28 cellular contexts compared by ENCODE assay signal in the genomic region with DNA sequence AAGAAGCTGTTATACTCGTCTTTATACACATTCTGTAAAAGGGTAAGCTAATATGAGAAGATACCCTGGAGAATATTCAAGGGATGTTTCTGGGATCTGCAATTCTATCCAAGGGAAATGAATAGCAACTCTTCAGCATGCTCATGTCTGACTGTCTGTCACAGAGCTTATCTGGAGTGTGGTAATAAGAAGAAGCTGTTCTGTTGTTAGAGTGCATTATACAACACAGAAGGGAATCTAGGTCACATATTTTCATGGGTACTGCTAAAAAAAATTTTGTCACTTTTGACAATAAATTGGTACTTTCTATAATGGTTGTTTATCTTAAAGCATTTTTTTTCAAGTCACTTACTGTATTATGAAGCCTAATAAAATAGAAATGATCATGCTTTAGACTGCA.
A peak's percentile ranks its signal among the peaks of the same experiment; 100 is the strongest.
DNase-seq lines count a peak whose midpoint lies in the region; ATAC-seq, FAIRE-seq and TF ChIP-seq lines count a peak whose summit lies in the region.
"Had no signal": no experiment of that assay in that cellular context is flagged by ENCODE, and none has a peak within 500 bp of the region (broad histone marks: within the 10 kb centered on the region; RNA-seq: fewer than 3 reads in every experiment).

No MANE protein-coding gene starts in this region.

- no peaks in the 10 kb centered on the region for H3K27me3 ChIP-seq in K562 (ENCODE audit: control insufficient read depth in 2 of 2, insufficient read depth in 2 of 2, low read length in 2 of 2)
- H3K27me3 ChIP-seq in gastrocnemius medialis = no peaks in the 10 kb centered on the region
- no peaks in the 10 kb centered on the region for H3K27me3 ChIP-seq in stomach

- H3K9me3 Mint-ChIP-seq in immature natural killer cell = no peaks in the 10 kb centered on the region

- DNase-seq in Right ventricle myocardium inferior (ENCODE audit: missing footprints) = no peak
- DNase-seq in cardiac septum (ENCODE audit: low spot score) = no peak
- DNase-seq in K562 (ENCODE audit: extremely low read depth in 1 of 4, low spot score in 3 of 4) = no peak
- DNase-seq in immature natural killer cell = no peak
- DNase-seq in gastrocnemius medialis = no peak
- no peak for DNase-seq in stomach
- DNase-seq: 8988T, ACHN, DMS53, GM23248, H7, KG1, MG63, NCI-H1105 treated with DMSO at 0.1 percent for 48 hours, NCI-H146, NCI-H1930, NCI-H2107, NCI-H446 treated with DMSO at 0.1 percent for 48 hours, NCI-H526, NCI-H82, SIG-M5 had no signal

- H3K79me2 ChIP-seq in K562 (ENCODE audit: control insufficient read depth, insufficient read depth, low read length) = no peaks in the 10 kb centered on the region

- no peak for TF ChIP-seq CTCF in K562 (IDR thresholded peaks at IDR 0.05 in 2 of 3, conservative IDR thresholded peaks at IDR 0.05 in 1 of 3; ENCODE audit: insufficient read depth in 2 of 3, low read depth in 1 of 3, low read length in 3 of 3)
- TF ChIP-seq CTCF in gastrocnemius medialis (IDR thresholded peaks at IDR 0.05 in 4 of 5, conservative IDR thresholded peaks at IDR 0.05 in 1 of 5) = no peak
- no peak for TF ChIP-seq CTCF in stomach (IDR thresholded peaks at IDR 0.05)

- H3K4me1 Mint-ChIP-seq in immature natural killer cell = peaks cover 48 to 49% of the 10 kb centered on the region in 2 donors

- H3K36me3 ChIP-seq in K562 (ENCODE audit: control insufficient read depth, insufficient read depth, low read length) (no peaks in the 10 kb centered on the region), gastrocnemius medialis (peaks cover 3 to 100% of the 10 kb centered on the region in 2 donors), stomach (no peaks in the 10 kb centered on the region)
- H3K36me3 ChIP-seq: MG63 had no signal

- H3K9me3 ChIP-seq in K562 (replicated peaks; ENCODE audit: control insufficient read depth, insufficient read depth, low read depth, low read length) (no peaks in the 10 kb centered on the region), gastrocnemius medialis (no peaks in the 10 kb centered on the region), stomach (no peaks in the 10 kb centered on the region)
- H3K9me3 ChIP-seq: MG63 had no signal

- no peak overlapping the region for H3K9ac ChIP-seq in K562 (ENCODE audit: insufficient read depth in 1 of 2, low read depth in 2 of 2, low read length in 2 of 2)
- H3K9ac ChIP-seq: GM23248 had no signal

- POLR2A ChIA-PET in K562 (lab: Yijun Ruan, JAX) = interaction anchor here (0.7 to 2.3 kb wide), 6 partner anchors 10 to 32 kb away, joined by 3 to 8 read pairs (median 6); no protein-coding TSS in a partner anchor

- no TSS peak for BruUV-seq in K562 (replicated peaks; lab: Mats Ljungman, UMichigan)

- H3K27ac Mint-ChIP-seq in immature natural killer cell = peak overlapping the region in 1 of 6 donors; percentile 40

- no peak overlapping the region for H2AFZ ChIP-seq in K562 (ENCODE audit: low read depth, low read length)
- H2AFZ ChIP-seq: GM23248 had no signal

- H3K4me3 Mint-ChIP-seq in immature natural killer cell = peak overlapping the region in 3 of 5 donors; percentile 11 to 37 (median 19)

- CTCF ChIA-PET in K562 (lab: Yijun Ruan, JAX; ENCODE audit: low intra/inter-chr PET ratio) = no interaction called here

- 22% methylated on average over 1 of the region's 1 CpG for WGBS in K562 (ENCODE audit: insufficient coverage, low coverage, missing lambda C conversion rate)
- 80 to 95% (median 87%) methylated on average over 1 of the region's 1 CpG for WGBS in stomach, 5 donors

- in situ Hi-C loops in K562 (cut with MboI) (no loop called here), gastrocnemius medialis (cut with MboI; ENCODE audit: low sequenced_read_pairs in 4 of 4) (no loop called here)

- H3K27me3 Mint-ChIP-seq in immature natural killer cell (ENCODE audit: low read depth in 3 of 3) = peaks cover 0 to 6% (median 0%) of the 10 kb centered on the region in 3 donors

- H3K4me2 ChIP-seq in K562 (ENCODE audit: insufficient read depth, low read length) = no peak overlapping the region

- no peaks in the 10 kb centered on the region for H3K9me1 ChIP-seq in K562 (ENCODE audit: control insufficient read depth, insufficient read depth, low read length)

- no peak for TF ChIP-seq EP300 in K562 (IDR thresholded peaks at IDR 0.05; ENCODE audit: low read length)
- TF ChIP-seq EP300 in stomach (IDR thresholded peaks at IDR 0.05) = no peak

- FAIRE-seq in K562 (lab: Jason Lieb, UNC) = no peak
- FAIRE-seq: G401.6, HTR-8/SVneo had no signal

- no peak overlapping the region for H3K4me3 ChIP-seq in K562
- no peak overlapping the region for H3K4me3 ChIP-seq in gastrocnemius medialis
- H3K4me3 ChIP-seq in stomach = no peak overlapping the region
- H3K4me3 ChIP-seq: GM23248, MG63, SK-N-MC had no signal

- TF ChIP-seq RAD21 in K562 (CRISPR knock-in tag; conservative IDR thresholded peaks at IDR 0.05 in 1 of 2, IDR thresholded peaks at IDR 0.05 in 1 of 2) = no peak

- H3K27ac ChIP-seq in K562 (ENCODE audit: extremely low read depth, low read depth, low read length) (no peak overlapping the region), gastrocnemius medialis (peak overlapping the region in 3 of 4 donors; percentile 60 to 80 (median 64)), stomach (no peak overlapping the region)
- H3K27ac ChIP-seq: GM23248, RWPE1, SK-N-MC had no signal

- H3K4me1 ChIP-seq in K562 (replicated peaks in 1 of 2; ENCODE audit: control insufficient read depth in 2 of 2, insufficient read depth in 2 of 2, low read length in 2 of 2) (peaks cover 0 to 26% of the 10 kb centered on the region in 2 experiments; a peak in 4 of 5 replicates), gastrocnemius medialis (peaks cover 19 to 23% of the 10 kb centered on the region in 2 donors), stomach (no peaks in the 10 kb centered on the region)

- no peaks in the 10 kb centered on the region for H3K36me3 Mint-ChIP-seq in immature natural killer cell

- TF ChIP-seq POLR2A in K562 (conservative IDR thresholded peaks at IDR 0.05) (no peak), gastrocnemius medialis (IDR thresholded peaks at IDR 0.05) (no peak), stomach (IDR thresholded peaks at IDR 0.05) (no peak)

- no peaks in the 10 kb centered on the region for H4K20me1 ChIP-seq in K562 (replicated peaks; ENCODE audit: control insufficient read depth, insufficient read depth, low read length)

- ATAC-seq in Right ventricle myocardium inferior = peak; percentile 64
- no peak for ATAC-seq in K562
- peak in 1 of 2 donors; percentile 42 for ATAC-seq in gastrocnemius medialis
- no peak for ATAC-seq in GM18909 (IDR thresholded peaks at IDR 0.05; ENCODE audit: poor library complexity, unreplicated experiment)
- ATAC-seq in activated CD4-positive, CD25-positive, alpha-beta regulatory T cell treated with anti-CD3 and anti-CD28 coated beads, Interleukin-2, amount 50 U/mL, for 24 hours = no peak
- ATAC-seq: Panc1 had no signal

- intact Hi-C loops in Right ventricle myocardium inferior (cut with DNase I) (no loop called here), cardiac septum (cut with DNase I) (no loop called here), K562 (cut with micrococcal nuclease) (no loop called here), gastrocnemius medialis (cut with DNase I; ENCODE audit: low total_unique reads) (no loop called here), stomach (cut with DNase I; ENCODE audit: low total_unique reads) (no loop called here)

TF ChIP-seq in K562, 482 proteins besides CTCF, POLR2A, EP300 and RAD21 (continues in another document):
- TF ChIP-seq RBM14 (IDR thresholded peaks at IDR 0.05; ENCODE audit: borderline replicate concordance, insufficient read depth, low read depth, low read length) = no peak
- TF ChIP-seq, protein P1, sequence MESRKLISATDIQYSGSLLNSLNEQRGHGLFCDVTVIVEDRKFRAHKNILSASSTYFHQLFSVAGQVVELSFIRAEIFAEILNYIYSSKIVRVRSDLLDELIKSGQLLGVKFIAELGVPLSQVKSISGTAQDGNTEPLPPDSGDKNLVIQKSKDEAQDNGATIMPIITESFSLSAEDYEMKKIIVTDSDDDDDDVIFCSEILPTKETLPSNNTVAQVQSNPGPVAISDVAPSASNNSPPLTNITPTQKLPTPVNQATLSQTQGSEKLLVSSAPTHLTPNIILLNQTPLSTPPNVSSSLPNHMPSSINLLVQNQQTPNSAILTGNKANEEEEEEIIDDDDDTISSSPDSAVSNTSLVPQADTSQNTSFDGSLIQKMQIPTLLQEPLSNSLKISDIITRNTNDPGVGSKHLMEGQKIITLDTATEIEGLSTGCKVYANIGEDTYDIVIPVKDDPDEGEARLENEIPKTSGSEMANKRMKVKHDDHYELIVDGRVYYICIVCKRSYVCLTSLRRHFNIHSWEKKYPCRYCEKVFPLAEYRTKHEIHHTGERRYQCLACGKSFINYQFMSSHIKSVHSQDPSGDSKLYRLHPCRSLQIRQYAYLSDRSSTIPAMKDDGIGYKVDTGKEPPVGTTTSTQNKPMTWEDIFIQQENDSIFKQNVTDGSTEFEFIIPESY (CRISPR knock-in tag; IDR thresholded peaks at IDR 0.05) = no peak
- TF ChIP-seq, protein P2, sequence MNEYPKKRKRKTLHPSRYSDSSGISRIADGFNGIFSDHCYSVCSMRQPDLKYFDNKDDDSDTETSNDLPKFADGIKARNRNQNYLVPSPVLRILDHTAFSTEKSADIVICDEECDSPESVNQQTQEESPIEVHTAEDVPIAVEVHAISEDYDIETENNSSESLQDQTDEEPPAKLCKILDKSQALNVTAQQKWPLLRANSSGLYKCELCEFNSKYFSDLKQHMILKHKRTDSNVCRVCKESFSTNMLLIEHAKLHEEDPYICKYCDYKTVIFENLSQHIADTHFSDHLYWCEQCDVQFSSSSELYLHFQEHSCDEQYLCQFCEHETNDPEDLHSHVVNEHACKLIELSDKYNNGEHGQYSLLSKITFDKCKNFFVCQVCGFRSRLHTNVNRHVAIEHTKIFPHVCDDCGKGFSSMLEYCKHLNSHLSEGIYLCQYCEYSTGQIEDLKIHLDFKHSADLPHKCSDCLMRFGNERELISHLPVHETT (CRISPR knock-in tag; conservative IDR thresholded peaks at IDR 0.05 in 1 of 2, IDR thresholded peaks at IDR 0.05 in 1 of 2) = no peak
- TF ChIP-seq, protein P3, sequence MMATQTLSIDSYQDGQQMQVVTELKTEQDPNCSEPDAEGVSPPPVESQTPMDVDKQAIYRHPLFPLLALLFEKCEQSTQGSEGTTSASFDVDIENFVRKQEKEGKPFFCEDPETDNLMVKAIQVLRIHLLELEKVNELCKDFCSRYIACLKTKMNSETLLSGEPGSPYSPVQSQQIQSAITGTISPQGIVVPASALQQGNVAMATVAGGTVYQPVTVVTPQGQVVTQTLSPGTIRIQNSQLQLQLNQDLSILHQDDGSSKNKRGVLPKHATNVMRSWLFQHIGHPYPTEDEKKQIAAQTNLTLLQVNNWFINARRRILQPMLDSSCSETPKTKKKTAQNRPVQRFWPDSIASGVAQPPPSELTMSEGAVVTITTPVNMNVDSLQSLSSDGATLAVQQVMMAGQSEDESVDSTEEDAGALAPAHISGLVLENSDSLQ (IDR thresholded peaks at IDR 0.05) = peak; percentile 32; the same call in 1 of the 2 replicates

Comparison
In these comparisons a context has a peak if more than half of its experiments do, and no peak if none do; other contexts are left out.
1. H3K27ac ChIP-seq: peak in gastrocnemius medialis (3 of 4); none in K562 (single experiment) and stomach (0 of 5).